8 cellular contexts compared by ENCODE assay signal in the genomic region with DNA sequence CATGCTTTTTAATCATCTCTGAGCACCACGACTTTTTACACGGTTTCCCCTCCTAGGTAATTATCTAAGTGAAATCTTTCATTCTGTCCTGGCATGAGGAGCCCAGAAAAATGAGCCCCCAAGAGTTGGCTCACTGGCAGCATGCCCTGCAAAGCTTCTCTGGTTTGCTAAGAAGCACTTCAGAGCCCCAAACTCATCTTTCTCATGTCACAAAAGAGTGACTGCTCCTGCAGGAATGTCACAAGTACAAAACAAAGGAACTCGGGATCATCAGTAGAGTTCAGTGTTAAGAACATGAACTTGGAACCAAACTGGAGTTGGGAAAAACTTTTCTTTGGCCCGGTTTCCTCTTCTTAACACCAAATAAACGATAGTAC.
A peak's percentile ranks its signal among the peaks of the same experiment; 100 is the strongest.
DNase-seq lines count a peak whose midpoint lies in the region; ATAC-seq, FAIRE-seq and TF ChIP-seq lines count a peak whose summit lies in the region.

No MANE protein-coding gene starts in this region.

- TF ChIP-seq CTCF in fibroblast of pulmonary artery (IDR thresholded peaks at IDR 0.05; ENCODE audit: low read length, missing control alignments) (no peak), psoas muscle (IDR thresholded peaks at IDR 0.05) (no peak)

- no peak for TF ChIP-seq POLR2A in GM12892 (IDR thresholded peaks at IDR 0.05; ENCODE audit: low read depth, low read length)

- no peak for FAIRE-seq in GM12892 (lab: Jason Lieb, UNC)

- no peaks in the 10 kb centered on the region for H3K9me3 ChIP-seq in SJSA1 (replicated peaks)
- H3K9me3 ChIP-seq in psoas muscle = no peaks in the 10 kb centered on the region

- WGBS in psoas muscle, 3 donors = 5 to 11% (median 6%) methylated on average over 5 of the region's 5 CpGs

- H3K27ac ChIP-seq in SJSA1 (peak overlapping the region; percentile 95), psoas muscle (peak overlapping the region; percentile 31)

- DNase-seq in EL (peak; percentile 36), SJSA1 (ENCODE audit: low read depth in 1 of 2, low spot score in 2 of 2) (peak in 1 of 2 experiments; percentile 57), fibroblast of pulmonary artery (ENCODE audit: low read depth) (peak; percentile 42), psoas muscle (peak in 1 of 2 donors; percentile 46), 8988T (no peak), GM12892 (ENCODE audit: insufficient read length) (no peak), NCI-H2029 treated with DMSO at 0.1 percent for 48 hours (lab: John Stamatoyannopoulos, UW) (no peak)
- DNase-seq in activated CD4-positive, alpha-beta T cell treated with anti-CD3 and anti-CD28 coated beads for 1 hour = no peak

- intact Hi-C loops in psoas muscle (cut with DNase I) = no loop called here

- peaks cover 14% of the 10 kb centered on the region for H3K4me1 ChIP-seq in SJSA1 (replicated peaks)
- no peaks in the 10 kb centered on the region for H3K4me1 ChIP-seq in psoas muscle

- no peaks in the 10 kb centered on the region for H3K27me3 ChIP-seq in SJSA1 (replicated peaks)
- peaks cover 0 to 2% (median 0%) of the 10 kb centered on the region in 3 donors for H3K27me3 ChIP-seq in psoas muscle (ENCODE audit: insufficient read depth in 3 of 3, low read length in 2 of 3)

- ATAC-seq in psoas muscle = peak in 1 of 4 donors; percentile 56

- H3K36me3 ChIP-seq in SJSA1 (no peaks in the 10 kb centered on the region), psoas muscle (ENCODE audit: insufficient read depth in 1 of 2, low read depth in 1 of 2) (no peaks in the 10 kb centered on the region)

- H3K4me3 ChIP-seq in SJSA1 (peak overlapping the region; percentile 44), fibroblast of pulmonary artery (replicated peaks; ENCODE audit: low read depth, low read length) (peak overlapping the region; percentile 74), psoas muscle (peak overlapping the region; percentile 65)

Comparison
In these comparisons a context has a peak if more than half of its experiments do, and no peak if none do; other contexts are left out.
1. DNase-seq: peak in EL (single experiment) and fibroblast of pulmonary artery (single experiment); none in 8988T (single experiment), GM12892 (single experiment), NCI-H2029 treated with DMSO at 0.1 percent for 48 hours (single experiment) and activated CD4-positive, alpha-beta T cell treated with anti-CD3 and anti-CD28 coated beads for 1 hour (single experiment).
2. Peak in every context shown above with its lines, with median percentiles within 50 percentile points of each other: H3K4me3 ChIP-seq.